8 cellular contexts compared by ENCODE assay signal in genomic region chr1:40257688-40258444, GRCh38. TPM values are rescaled to one million over a fixed set of nuclear protein-coding genes. Genes with fewer than 3 reads are reported as not detected.
A peak's percentile ranks its signal among the peaks of the same experiment; 100 is the strongest.
DNase-seq lines count a peak whose midpoint lies in the region; ATAC-seq and TF ChIP-seq lines count a peak whose summit lies in the region.

Gene ZMPSTE24, plus strand, starts transcription at chr1:40258236. Its CDS starts 36 bp downstream, at chr1:40258272.

- H3K36me3 ChIP-seq in BJ (ENCODE audit: control insufficient read depth, insufficient read depth, low read length) = peaks cover 6% of the 10 kb centered on the region

- POLR2A ChIA-PET in BJ (lab: Charles Lee) = interaction anchor here (0.6 kb wide), 1 partner anchor 9 kb away, joined by 5 read pairs; no protein-coding TSS in a partner anchor
- POLR2A ChIA-PET in activated CD4-positive, alpha-beta T cell treated with anti-CD3 and anti-CD28 coated beads, Interleukin-2, amount 10 ng/mL, durations not matched to agents 7 days and 5 days (lab: Charles Lee) = interaction anchor here (1.0 kb wide), 1 partner anchor 16 kb away, joined by 3 read pairs; no protein-coding TSS in a partner anchor

- intact Hi-C loops in left colon (cut with DNase I, micrococcal nuclease) = no loop called here

- peak within 1 kb of the TSS; percentile 87 for H3K4me3 ChIP-seq in BJ (ENCODE audit: low read depth, low read length)

- peaks cover 39% of the 10 kb centered on the region for H3K36me3 Mint-ChIP-seq in activated CD4-positive, alpha-beta T cell treated with anti-CD3 and anti-CD28 coated beads, Interleukin-2, amount 10 ng/mL, durations not matched to agents 7 days and 5 days (ENCODE audit: low read depth)

- no peaks in the 10 kb centered on the region for H3K27me3 Mint-ChIP-seq in activated CD4-positive, alpha-beta T cell treated with anti-CD3 and anti-CD28 coated beads, Interleukin-2, amount 10 ng/mL, durations not matched to agents 7 days and 5 days

- no peaks in the 10 kb centered on the region for H3K27me3 ChIP-seq in BJ (ENCODE audit: control insufficient read depth, insufficient read depth, low read length)

- ATAC-seq in GM19324 (IDR thresholded peaks at IDR 0.05; ENCODE audit: low FRiP score, unreplicated experiment) = peak; percentile 95
- peak; percentile 64 for ATAC-seq in HG03469 (IDR thresholded peaks at IDR 0.05; ENCODE audit: unreplicated experiment)
- peak; percentile 97 for ATAC-seq in left colon

- TF ChIP-seq CTCF in BJ (IDR thresholded peaks at IDR 0.05; ENCODE audit: insufficient read depth, low read depth, low read length) = no peak

- H3K9me3 Mint-ChIP-seq in activated CD4-positive, alpha-beta T cell treated with anti-CD3 and anti-CD28 coated beads, Interleukin-2, amount 10 ng/mL, durations not matched to agents 7 days and 5 days = no peaks in the 10 kb centered on the region

- H3K4me3 Mint-ChIP-seq in activated CD4-positive, alpha-beta T cell treated with anti-CD3 and anti-CD28 coated beads, Interleukin-2, amount 10 ng/mL, durations not matched to agents 7 days and 5 days = peak within 1 kb of the TSS; percentile 88

- peak within 1 kb of the TSS; percentile 100 for H3K27ac Mint-ChIP-seq in activated CD4-positive, alpha-beta T cell treated with anti-CD3 and anti-CD28 coated beads, Interleukin-2, amount 10 ng/mL, durations not matched to agents 7 days and 5 days

- peak; percentile 68 for DNase-seq in BJ (ENCODE audit: low read depth)
- peak; percentile 96 for DNase-seq in NCI-H69 (lab: John Stamatoyannopoulos, UW)
- peak; percentile 98 for DNase-seq in activated CD4-positive, alpha-beta T cell treated with anti-CD3 and anti-CD28 coated beads, Interleukin-2, amount 10 ng/mL, durations not matched to agents 7 days and 5 days
- peak; percentile 55 for DNase-seq in cortex of kidney (lab: John Stamatoyannopoulos, UW)
- peak; percentile 93 to 96 for DNase-seq in left colon
- DNase-seq in stimulated activated CD4-positive, alpha-beta T cell treated with anti-CD3 and anti-CD28 coated beads, Interleukin-1b, Interleukin-23, amount 100 ng/mL, for 48 hours = peak; percentile 98

- peaks cover 52% of the 10 kb centered on the region for H3K4me1 Mint-ChIP-seq in activated CD4-positive, alpha-beta T cell treated with anti-CD3 and anti-CD28 coated beads, Interleukin-2, amount 10 ng/mL, durations not matched to agents 7 days and 5 days

- CTCF ChIA-PET in BJ (lab: Yijun Ruan, JAX) = interaction anchor here (0.6 to 1.1 kb wide), 2 partner anchors 10 to 114 kb away, joined by 3 read pairs; partner anchors contain the start of gene TMCO2
- CTCF ChIA-PET in activated CD4-positive, alpha-beta T cell treated with anti-CD3 and anti-CD28 coated beads, Interleukin-2, amount 10 ng/mL, durations not matched to agents 7 days and 5 days (lab: Charles Lee) = interaction anchor here (0.6 to 1.4 kb wide), 6 partner anchors 19 to 105 kb away, joined by 3 read pairs; no protein-coding TSS in a partner anchor

RNA-seq across cellular contexts. Expression of gene ZMPSTE24, which starts in this region (rescaled TPM):
- 16.5 and 37.3 TPM in 2 replicates for polyA plus RNA-seq in BJ (2011; rRNA removed)
- polyA minus RNA-seq in BJ (2011; rRNA and poly(A)+ RNA removed) = 21.4 and 24.2 TPM in 2 replicates
- total RNA-seq in activated CD4-positive, alpha-beta T cell treated with anti-CD3 and anti-CD28 coated beads, Interleukin-2, amount 10 ng/mL, durations not matched to agents 7 days and 5 days = 10 to 100 TPM; 24.7 to 28.8 TPM
- total RNA-seq in left colon = 10 to 100 TPM; 47.7 to 55.2 TPM

Comparison
In these comparisons a context has a peak if more than half of its experiments do, and no peak if none do; other contexts are left out.
1. Peak in every context shown above with its lines: DNase-seq, ATAC-seq and H3K4me3 ChIP-seq.